ENCODE assay signal across 1 cellular context in genomic region chrX:275476-275966, GRCh38.
TF ChIP-seq lines count a peak whose summit lies in the region.

No MANE protein-coding gene starts in this region.

TF ChIP-seq in HepG2, 621 proteins besides CTCF, POLR2A, EP300 and RAD21 (continued from another document and continues in another):
- TF ChIP-seq ZNF407 (CRISPR knock-in tag; IDR thresholded peaks at IDR 0.05; ENCODE audit: not compliant biosample characterization) (peak; percentile 70), PPARG (CRISPR knock-in tag; conservative IDR thresholded peaks at IDR 0.05) (no peak), THAP9 (CRISPR knock-in tag; IDR thresholded peaks at IDR 0.05; ENCODE audit: borderline replicate concordance) (peak; percentile 7; the same call in 1 of the 2 replicates), ZNF766 (CRISPR knock-in tag; IDR thresholded peaks at IDR 0.05; ENCODE audit: borderline replicate concordance) (0 out of 2 replicates have a peak, but pooled peaks have one; percentile 43), SUZ12 (IDR thresholded peaks at IDR 0.05; ENCODE audit: low read depth, low read length) (no peak), U2AF1 (optimal IDR thresholded peaks at IDR 0.05; ENCODE audit: low read depth, low read length) (no peak), ZNF256 (CRISPR knock-in tag; conservative IDR thresholded peaks at IDR 0.05) (0 out of 2 replicates have a peak, but pooled peaks have one; percentile 14), NFKB2 (CRISPR knock-in tag; IDR thresholded peaks at IDR 0.05; ENCODE audit: borderline replicate concordance) (no peak; the same call in 1 of the 2 replicates), GABPB1 (CRISPR knock-in tag; IDR thresholded peaks at IDR 0.05) (peak; percentile 67; the same call in 1 of the 2 replicates), ZNF530 (CRISPR knock-in tag; IDR thresholded peaks at IDR 0.05; ENCODE audit: low read depth) (no peak), ZNF430 (CRISPR knock-in tag; IDR thresholded peaks at IDR 0.05) (no peak), MBD4 (IDR thresholded peaks at IDR 0.05; ENCODE audit: borderline replicate concordance, low read length) (no peak), KAT2B (IDR thresholded peaks at IDR 0.05; ENCODE audit: borderline replicate concordance, low read depth, low read length) (no peak), TCF7 (IDR thresholded peaks at IDR 0.05; ENCODE audit: low read depth) (no peak), ZFP82 (CRISPR knock-in tag; IDR thresholded peaks at IDR 0.05; ENCODE audit: borderline replicate concordance) (no peak), ZBTB46 (CRISPR knock-in tag; IDR thresholded peaks at IDR 0.05; ENCODE audit: borderline replicate concordance) (no peak), RAD51 (IDR thresholded peaks at IDR 0.05; ENCODE audit: borderline replicate concordance) (no peak), MXD3 (CRISPR knock-in tag; IDR thresholded peaks at IDR 0.05) (no peak), MATR3 (CRISPR knock-in tag; IDR thresholded peaks at IDR 0.05) (no peak), HNRNPK (IDR thresholded peaks at IDR 0.05; ENCODE audit: low read depth, low read length, poor library complexity, severe bottlenecking) (peak; percentile 52), ZNF326 (CRISPR knock-in tag; IDR thresholded peaks at IDR 0.05; ENCODE audit: borderline replicate concordance) (no peak), GMEB2 (CRISPR knock-in tag; IDR thresholded peaks at IDR 0.05; ENCODE audit: low read depth) (no peak), SRSF4 (IDR thresholded peaks at IDR 0.05; ENCODE audit: low read depth, low read length, poor library complexity, severe bottlenecking) (no peak), ZNF260 (CRISPR knock-in tag; IDR thresholded peaks at IDR 0.05; ENCODE audit: borderline replicate concordance, low read depth) (no peak), ZNF572 (CRISPR knock-in tag; IDR thresholded peaks at IDR 0.05) (0 out of 2 replicates have a peak, but pooled peaks have one; percentile 25), HNF4G (IDR thresholded peaks at IDR 0.05; ENCODE audit: borderline replicate concordance, low read depth, low read length) (no peak), HNF4G (CRISPR knock-in tag; IDR thresholded peaks at IDR 0.05; ENCODE audit: borderline replicate concordance, low read depth) (no peak), DZIP1 (CRISPR knock-in tag; IDR thresholded peaks at IDR 0.05) (no peak), ZNF274 (CRISPR knock-in tag; IDR thresholded peaks at IDR 0.05) (peak; percentile 5; the same call in 1 of the 2 replicates), DR1 (CRISPR knock-in tag; IDR thresholded peaks at IDR 0.05) (no peak), AFF4 (CRISPR knock-in tag; IDR thresholded peaks at IDR 0.05) (no peak), PLSCR1 (CRISPR knock-in tag; IDR thresholded peaks at IDR 0.05; ENCODE audit: borderline replicate concordance) (no peak), HNRNPUL1 (IDR thresholded peaks at IDR 0.05; ENCODE audit: low read depth, low read length) (no peak), ZNF138 (CRISPR knock-in tag; IDR thresholded peaks at IDR 0.05; ENCODE audit: low read depth) (0 out of 2 replicates have a peak, but pooled peaks have one; percentile 40), YEATS4 (CRISPR knock-in tag; IDR thresholded peaks at IDR 0.05; ENCODE audit: borderline replicate concordance) (no peak; the same call in 1 of the 2 replicates), ZNF234 (CRISPR knock-in tag; conservative IDR thresholded peaks at IDR 0.05) (no peak), REPIN1 (CRISPR knock-in tag; IDR thresholded peaks at IDR 0.05; ENCODE audit: borderline replicate concordance, low read depth) (no peak)
